8 cellular contexts compared by ENCODE assay signal in the genomic region with DNA sequence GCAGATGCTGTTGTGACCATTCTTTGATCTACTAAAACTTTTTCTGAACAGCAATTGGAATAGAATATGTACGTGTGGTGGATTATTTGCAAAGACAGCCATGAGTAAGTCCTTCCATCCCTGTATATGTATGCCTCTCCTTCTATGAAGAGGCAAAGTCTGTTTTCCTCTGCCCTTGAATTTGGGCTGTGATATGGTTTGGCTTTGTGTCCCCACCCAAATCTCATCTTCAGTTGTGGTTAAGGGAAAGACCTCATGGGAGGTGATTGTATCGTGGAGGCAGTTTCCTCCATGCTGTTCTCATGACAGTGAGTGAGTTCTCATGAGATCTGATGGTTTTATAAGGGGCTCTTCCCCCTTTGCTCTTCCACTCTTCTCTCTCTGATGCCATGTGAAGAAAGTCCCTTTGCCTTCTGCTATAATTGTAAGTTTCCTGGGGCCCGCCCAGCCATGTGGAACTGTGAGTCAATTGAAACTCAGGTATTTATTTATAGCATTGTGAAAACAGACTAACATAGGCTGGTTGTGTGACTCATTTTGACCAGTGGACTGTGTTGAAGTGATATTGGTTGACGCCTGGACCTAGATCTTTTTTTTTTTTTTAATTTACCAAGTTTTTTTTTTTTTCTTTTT.
DNase-seq lines count a peak whose midpoint lies in the region; ATAC-seq lines count a peak whose summit lies in the region.

No MANE protein-coding gene starts in this region.

- peak; percentile 66 for DNase-seq in activated CD4-positive, alpha-beta memory T cell treated with anti-CD3 and anti-CD28 coated beads for 36 hours
- DNase-seq in mesenchymal stem cell (peak; percentile 57), DMS153 (lab: John Stamatoyannopoulos, UW) (no peak), NCI-H524 treated with DMSO at 0.1 percent for 48 hours (lab: John Stamatoyannopoulos, UW) (no peak), 8988T (no peak), NCI-H226 (no peak)

- no peak overlapping the region for H3K9ac ChIP-seq in mesenchymal stem cell (ENCODE audit: low read length)

- intact Hi-C loops in activated CD4-positive, alpha-beta memory T cell treated with anti-CD3 and anti-CD28 coated beads for 36 hours (cut with micrococcal nuclease), result loop anchor here (1.0 to 2.0 kb wide), 3 partner anchors 33 to 108 kb away; no protein-coding TSS in a partner anchor

- no peak overlapping the region for H2BK120ac ChIP-seq in mesenchymal stem cell (ENCODE audit: low read depth, low read length)

- H3K79me1 ChIP-seq in mesenchymal stem cell (replicated peaks; ENCODE audit: low read length, poor library complexity, severe bottlenecking), result no peaks in the 10 kb centered on the region

- POLR2A ChIA-PET in activated CD4-positive, alpha-beta memory T cell treated with anti-CD3 and anti-CD28 coated beads for 36 hours (lab: Charles Lee), result no interaction called here

- H2BK15ac ChIP-seq in mesenchymal stem cell (ENCODE audit: low read depth, poor library complexity, severe bottlenecking), result no peak overlapping the region

- no peaks in the 10 kb centered on the region for H3K27me3 ChIP-seq in mesenchymal stem cell (ENCODE audit: control insufficient read depth in 1 of 2, insufficient read depth in 1 of 2, low read length in 2 of 2)

- ATAC-seq in GM19035 (IDR thresholded peaks at IDR 0.05; ENCODE audit: unreplicated experiment) (peak; percentile 79), HG03045 (IDR thresholded peaks at IDR 0.05; ENCODE audit: unreplicated experiment) (peak; percentile 92)

- H3K27me3 Mint-ChIP-seq in activated CD4-positive, alpha-beta memory T cell treated with anti-CD3 and anti-CD28 coated beads for 36 hours, result no peaks in the 10 kb centered on the region

- no peak overlapping the region for H3K4me2 ChIP-seq in mesenchymal stem cell (ENCODE audit: low read length, poor library complexity, severe bottlenecking)

- CTCF ChIA-PET in activated CD4-positive, alpha-beta memory T cell treated with anti-CD3 and anti-CD28 coated beads for 36 hours (lab: Charles Lee), result no interaction called here

- H3K9me3 ChIP-seq in mesenchymal stem cell (ENCODE audit: control insufficient read depth, low read length), result no peaks in the 10 kb centered on the region

- H3K4me1 Mint-ChIP-seq in activated CD4-positive, alpha-beta memory T cell treated with anti-CD3 and anti-CD28 coated beads for 36 hours (ENCODE audit: low read depth), result peaks cover 11% of the 10 kb centered on the region

- H2AFZ ChIP-seq in mesenchymal stem cell (ENCODE audit: low read depth, low read length), result no peak overlapping the region

- no peak overlapping the region for H4K91ac ChIP-seq in mesenchymal stem cell (ENCODE audit: low read length)

- no peak overlapping the region for H3K18ac ChIP-seq in mesenchymal stem cell (ENCODE audit: low read depth in 1 of 2, low read length in 2 of 2)

- no peak overlapping the region for H3K4ac ChIP-seq in mesenchymal stem cell (ENCODE audit: low read depth in 1 of 2, low read length in 2 of 2)

- H2AK5ac ChIP-seq in mesenchymal stem cell (ENCODE audit: low read length, severe bottlenecking), result no peak overlapping the region

- H2BK5ac ChIP-seq in mesenchymal stem cell (ENCODE audit: low read depth, low read length, poor library complexity, severe bottlenecking), result no peak overlapping the region

- H3K14ac ChIP-seq in mesenchymal stem cell (ENCODE audit: low read length in 2 of 2), result no peak overlapping the region

- WGBS in mesenchymal stem cell, result 98% methylated on average over 3 of the region's 4 CpGs

- peaks cover 8% of the 10 kb centered on the region for H3K4me1 ChIP-seq in mesenchymal stem cell (ENCODE audit: control insufficient read depth, insufficient read depth, low read depth, low read length)

- no peaks in the 10 kb centered on the region for H3K36me3 ChIP-seq in mesenchymal stem cell (ENCODE audit: control insufficient read depth in 1 of 2, insufficient read depth in 2 of 2, low read depth in 1 of 2, low read length in 2 of 2)

- H3K36me3 Mint-ChIP-seq in activated CD4-positive, alpha-beta memory T cell treated with anti-CD3 and anti-CD28 coated beads for 36 hours, result peaks cover 5% of the 10 kb centered on the region

- no peak overlapping the region for H4K8ac ChIP-seq in mesenchymal stem cell (ENCODE audit: low read length)

- H3K27ac Mint-ChIP-seq in activated CD4-positive, alpha-beta memory T cell treated with anti-CD3 and anti-CD28 coated beads for 36 hours, result peak overlapping the region; percentile 76

- H3K27ac ChIP-seq in mesenchymal stem cell (ENCODE audit: low read length, poor library complexity, severe bottlenecking), result peak overlapping the region; percentile 44

- H3K4me3 ChIP-seq in mesenchymal stem cell (ENCODE audit: insufficient read depth in 1 of 2, low read depth in 1 of 2, low read length in 2 of 2), result no peak overlapping the region

- no peak overlapping the region for H2BK12ac ChIP-seq in mesenchymal stem cell (ENCODE audit: low read length in 2 of 2)

- no peak overlapping the region for H3K4me3 Mint-ChIP-seq in activated CD4-positive, alpha-beta memory T cell treated with anti-CD3 and anti-CD28 coated beads for 36 hours

- H3K9me3 Mint-ChIP-seq in activated CD4-positive, alpha-beta memory T cell treated with anti-CD3 and anti-CD28 coated beads for 36 hours, result peaks cover 12% of the 10 kb centered on the region

- H3K23ac ChIP-seq in mesenchymal stem cell (ENCODE audit: low read length in 2 of 2), result no peak overlapping the region

Comparison
In these comparisons a context has a peak if more than half of its experiments do, and no peak if none do; other contexts are left out.
1. DNase-seq: peak in activated CD4-positive, alpha-beta memory T cell treated with anti-CD3 and anti-CD28 coated beads for 36 hours (single experiment) and mesenchymal stem cell (single experiment); none in DMS153 (single experiment), NCI-H524 treated with DMSO at 0.1 percent for 48 hours (single experiment), 8988T (single experiment) and NCI-H226 (single experiment).